In genomic region chr4:65791807-65792308, GRCh38 we compare ENCODE assay signal across 11 cellular contexts.
DNase-seq lines count a peak whose midpoint lies in the region; ATAC-seq and TF ChIP-seq lines count a peak whose summit lies in the region.
"Had no signal": no experiment of that assay in that cellular context is flagged by ENCODE, and none has a peak within 500 bp of the region (broad histone marks: within the 10 kb centered on the region; RNA-seq: fewer than 3 reads in every experiment).

No MANE protein-coding gene starts in this region.

- no peaks in the 10 kb centered on the region for H3K27me3 ChIP-seq in SU-DHL-6 (ENCODE audit: low read length)

- H3K4me1 Mint-ChIP-seq in HFFc6 (ENCODE audit: low read depth), result no peaks in the 10 kb centered on the region
- H3K4me1 Mint-ChIP-seq: activated CD4-positive, alpha-beta T cell treated with anti-CD3 and anti-CD28 coated beads, Interleukin-2, amount 10 ng/mL, durations not matched to agents 24 days and 14 days had no signal

- no peak overlapping the region for H3K4me2 ChIP-seq in SU-DHL-6 (ENCODE audit: low read depth, low read length, poor library complexity, severe bottlenecking)

- DNase-seq in HFFc6 (no peak), fibroblast of pulmonary artery (ENCODE audit: low read depth) (peak; percentile 67), sciatic nerve (ENCODE audit: low spot score) (no peak), NCI-H1092 treated with DMSO at 0.1 percent for 48 hours (lab: John Stamatoyannopoulos, UW) (no peak)
- DNase-seq: activated CD4-positive, alpha-beta T cell treated with anti-CD3 and anti-CD28 coated beads, Interleukin-2, amount 10 ng/mL, durations not matched to agents 24 days and 14 days; DMS79 treated with DMSO at 0.1 percent for 48 hours; stimulated activated CD8-positive, alpha-beta memory T cell treated with anti-CD3 and anti-CD28 coated beads, Interleukin-4, amount 100 ng/mL, for 48 hours had no signal

- no peaks in the 10 kb centered on the region for H3K36me3 ChIP-seq in SU-DHL-6 (ENCODE audit: low read length)

- peaks cover 3% of the 10 kb centered on the region; the same call in 1 of the 2 replicates for H3K9me3 Mint-ChIP-seq in HFFc6
- H3K9me3 Mint-ChIP-seq: activated CD4-positive, alpha-beta T cell treated with anti-CD3 and anti-CD28 coated beads, Interleukin-2, amount 10 ng/mL, durations not matched to agents 24 days and 14 days had no signal

- H3K9me2 ChIP-seq in SU-DHL-6 (replicated peaks; ENCODE audit: insufficient read depth, low read length), result no peaks in the 10 kb centered on the region

- H3K79me2 ChIP-seq in SU-DHL-6 (ENCODE audit: insufficient read depth, low read length), result no peaks in the 10 kb centered on the region

- H3K4me3 Mint-ChIP-seq in HFFc6, result peak overlapping the region; percentile 10; the same call in 1 of the 2 replicates
- H3K4me3 Mint-ChIP-seq: activated CD4-positive, alpha-beta T cell treated with anti-CD3 and anti-CD28 coated beads, Interleukin-2, amount 10 ng/mL, durations not matched to agents 24 days and 14 days had no signal

- no peaks in the 10 kb centered on the region; the same call in 1 of the 2 replicates for H3K36me3 Mint-ChIP-seq in HFFc6 (ENCODE audit: low read depth)

- no peak for TF ChIP-seq CTCF in HFFc6 (IDR thresholded peaks at IDR 0.05)
- TF ChIP-seq CTCF in SU-DHL-6 (IDR thresholded peaks at IDR 0.05; ENCODE audit: insufficient read depth, low read length, poor library complexity, severe bottlenecking), result no peak
- TF ChIP-seq CTCF in fibroblast of pulmonary artery (IDR thresholded peaks at IDR 0.05; ENCODE audit: low read length, missing control alignments), result no peak

- H3K27me3 Mint-ChIP-seq in HFFc6 (ENCODE audit: insufficient read depth), result no peaks in the 10 kb centered on the region
- H3K27me3 Mint-ChIP-seq: activated CD4-positive, alpha-beta T cell treated with anti-CD3 and anti-CD28 coated beads, Interleukin-2, amount 10 ng/mL, durations not matched to agents 24 days and 14 days had no signal

- H3K27ac ChIP-seq in SU-DHL-6 (ENCODE audit: low read depth, low read length), result no peak overlapping the region
- H3K27ac ChIP-seq: SK-N-MC had no signal

- H3K4me3 ChIP-seq in SU-DHL-6 (ENCODE audit: insufficient read depth, low read length, poor library complexity, severe bottlenecking) (no peak overlapping the region), fibroblast of pulmonary artery (replicated peaks; ENCODE audit: low read depth, low read length) (no peak overlapping the region)
- H3K4me3 ChIP-seq: SK-N-MC had no signal

- H3F3A ChIP-seq in SU-DHL-6 (ENCODE audit: insufficient read depth), result no peaks in the 10 kb centered on the region

- H3K9me3 ChIP-seq in SU-DHL-6 (ENCODE audit: insufficient read depth, low read length), result no peaks in the 10 kb centered on the region

- H3K27ac Mint-ChIP-seq in HFFc6, result no peak overlapping the region
- H3K27ac Mint-ChIP-seq: activated CD4-positive, alpha-beta T cell treated with anti-CD3 and anti-CD28 coated beads, Interleukin-2, amount 10 ng/mL, durations not matched to agents 24 days and 14 days had no signal

- intact Hi-C loops in sciatic nerve (cut with DNase I), result no loop called here

- ATAC-seq in sciatic nerve (peak; percentile 68), GM21367 (IDR thresholded peaks at IDR 0.05; ENCODE audit: unreplicated experiment) (no peak), GM21576 (IDR thresholded peaks at IDR 0.05; ENCODE audit: unreplicated experiment) (no peak)

- H3K9ac ChIP-seq in SU-DHL-6 (ENCODE audit: low read length), result no peak overlapping the region

- no peaks in the 10 kb centered on the region for H4K20me1 ChIP-seq in SU-DHL-6 (ENCODE audit: low read depth, low read length)

- H2AFZ ChIP-seq in SU-DHL-6 (ENCODE audit: low read depth, low read length, severe bottlenecking), result peak overlapping the region; percentile 54
